ENCODE assay signal across 28 cellular contexts in genomic region chr11:98307827-98308491, GRCh38.
"Had no signal": no experiment of that assay in that cellular context is flagged by ENCODE, and none has a peak within 500 bp of the region (broad histone marks: within the 10 kb centered on the region; RNA-seq: fewer than 3 reads in every experiment).

No MANE protein-coding gene starts in this region.

- DNase-seq: activated CD4-positive, alpha-beta memory T cell treated with anti-CD3 and anti-CD28 coated beads for 36 hours; activated CD4-positive, alpha-beta T cell treated with anti-CD3 and anti-CD28 coated beads, Interleukin-2, amount 10 ng/mL, durations not matched to agents 24 days and 14 days; activated CD4-positive, CD25-positive, alpha-beta regulatory T cell treated with anti-CD3 and anti-CD28 coated beads, Interleukin-2, amount 50 U/mL, for 72 hours; activated gamma-delta T cell treated with Interleukin-2 at 50 U/mL for 16 hours; activated naive CD8-positive, alpha-beta T cell treated with anti-CD3 and anti-CD28 coated beads, Interleukin-2, amount 50 U/mL, for 24 hours; activated T-cell treated with anti-CD3 and anti-CD28 coated beads, Interleukin-2, amount 50 U/mL, for 4 hours; cerebellar nuclear complex; cortex of kidney; effector memory CD8-positive, alpha-beta T cell; foreskin keratinocyte; heart left ventricle; hypothalamus; immature natural killer cell; kidney; left colon; naive B cell; pancreas; retina; stimulated activated CD4-positive, alpha-beta T cell treated with anti-CD3 and anti-CD28 coated beads, Interleukin-12 subunit alpha, Interleukin-12 subunit beta, amount 100 ng/mL, for 4 hours; stimulated activated CD4-positive, alpha-beta T cell treated with anti-CD3 and anti-CD28 coated beads, Interleukin-4, amount 100 ng/mL, for 1 hour; stimulated activated naive CD8-positive, alpha-beta T cell treated with anti-CD3 and anti-CD28 coated beads, Interleukin-15, Interleukin-2, amounts not matched to agents 100 U/mL and 50 U/mL, for 24 hours; testis; transverse colon; WERI-Rb-1 had no signal

- H3K4me3 ChIP-seq: heart left ventricle, pancreas, prostate gland, skin epidermis, testis, transverse colon had no signal

- ATAC-seq: activated naive CD8-positive, alpha-beta T cell treated with anti-CD3 and anti-CD28 coated beads, Interleukin-2, amount 50 U/mL, for 24 hours; activated T-cell treated with anti-CD3 and anti-CD28 coated beads, Interleukin-2, amount 50 U/mL, for 4 hours; activated T-helper 17 cell treated with anti-CD3 and anti-CD28 coated beads, Interleukin-2, amount 50 U/mL, for 72 hours; effector memory CD8-positive, alpha-beta T cell; foreskin keratinocyte; heart left ventricle; left colon; pancreas; sciatic nerve; stimulated activated naive CD8-positive, alpha-beta T cell treated with anti-CD3 and anti-CD28 coated beads, Interleukin-15, Interleukin-2, amounts not matched to agents 100 U/mL and 50 U/mL, for 24 hours had no signal
